21 cellular contexts compared by ENCODE assay signal in genomic region chr9:99181206-99181605, GRCh38. TPM values are rescaled to one million over a fixed set of nuclear protein-coding genes. Genes with fewer than 3 reads are reported as not detected.
DNase-seq lines count a peak whose midpoint lies in the region; ATAC-seq, FAIRE-seq and TF ChIP-seq lines count a peak whose summit lies in the region.
"Had no signal": no experiment of that assay in that cellular context is flagged by ENCODE, and none has a peak within 500 bp of the region (broad histone marks: within the 10 kb centered on the region; RNA-seq: fewer than 3 reads in every experiment).

No MANE protein-coding gene starts in this region.

- no peak overlapping the region for H3K27ac ChIP-seq in gastroesophageal sphincter
- H3K27ac ChIP-seq: suprapubic skin had no signal

- no peaks in the 10 kb centered on the region for H3K36me3 Mint-ChIP-seq in activated T-helper 17 cell treated with anti-CD3 and anti-CD28 coated beads, Interleukin-2, amount 50 U/mL, for 72 hours (ENCODE audit: low read depth)
- H3K36me3 Mint-ChIP-seq in memory B cell: no peaks in the 10 kb centered on the region
- H3K36me3 Mint-ChIP-seq: T-cell had no signal

- WGBS in gastroesophageal sphincter (ENCODE audit: low coverage in 1 of 2), 2 donors: 47 to 80% methylated on average over 1 to 2 of the region's 2 CpGs

- H3K36me3 ChIP-seq in gastroesophageal sphincter: no peaks in the 10 kb centered on the region
- H3K36me3 ChIP-seq: suprapubic skin had no signal

- no peak for TF ChIP-seq CTCF in AG10803 (conservative IDR thresholded peaks at IDR 0.05; ENCODE audit: low read length)
- no peak for TF ChIP-seq CTCF in gastroesophageal sphincter (IDR thresholded peaks at IDR 0.05)

- H3K9me3 Mint-ChIP-seq in activated T-helper 17 cell treated with anti-CD3 and anti-CD28 coated beads, Interleukin-2, amount 50 U/mL, for 72 hours: no peaks in the 10 kb centered on the region
- H3K9me3 Mint-ChIP-seq in memory B cell: no peaks in the 10 kb centered on the region
- H3K9me3 Mint-ChIP-seq: activated CD4-positive, alpha-beta memory T cell treated with anti-CD3 and anti-CD28 coated beads, Interleukin-2, amount 10 ng/mL, durations not matched to agents 7 days and 5 days; nephron; T-cell had no signal

- H3K4me3 ChIP-seq in AG10803 (ENCODE audit: low read length): no peak overlapping the region
- no peak overlapping the region for H3K4me3 ChIP-seq in gastroesophageal sphincter
- H3K4me3 ChIP-seq: suprapubic skin had no signal

- no peaks in the 10 kb centered on the region for H3K27me3 ChIP-seq in gastroesophageal sphincter
- H3K27me3 ChIP-seq: suprapubic skin had no signal

- TF ChIP-seq POLR2A in GM12892 (IDR thresholded peaks at IDR 0.05; ENCODE audit: low read depth, low read length) (no peak), gastroesophageal sphincter (IDR thresholded peaks at IDR 0.05) (no peak)

- peak; percentile 56 for FAIRE-seq in GM12892 (lab: Jason Lieb, UNC)
- FAIRE-seq: H1, small intestine had no signal

- peak; percentile 32 for DNase-seq in AG10803 (ENCODE audit: low read depth)
- no peak for DNase-seq in GM12892 (ENCODE audit: insufficient read length)
- DNase-seq in memory B cell (ENCODE audit: low spot score in 2 of 2): no peak
- no peak for DNase-seq in NCI-H1048 (lab: John Stamatoyannopoulos, UW)
- no peak for DNase-seq in head of caudate nucleus
- no peak for DNase-seq in NCI-H82 treated with DMSO at 0.1 percent for 48 hours (lab: John Stamatoyannopoulos, UW; ENCODE audit: unreplicated experiment)
- DNase-seq: left cardiac atrium; mesendoderm; NCI-H1436; NCI-H526; Right ventricle myocardium superior; small intestine; stimulated activated CD4-positive, alpha-beta T cell treated with anti-CD3 and anti-CD28 coated beads, Interleukin-4, amount 100 ng/mL, for 24 hours had no signal

- H3K27me3 Mint-ChIP-seq in activated T-helper 17 cell treated with anti-CD3 and anti-CD28 coated beads, Interleukin-2, amount 50 U/mL, for 72 hours: no peaks in the 10 kb centered on the region
- no peaks in the 10 kb centered on the region for H3K27me3 Mint-ChIP-seq in memory B cell
- H3K27me3 Mint-ChIP-seq: activated CD4-positive, alpha-beta memory T cell treated with anti-CD3 and anti-CD28 coated beads, Interleukin-2, amount 10 ng/mL, durations not matched to agents 7 days and 5 days; progenitor cell of endocrine pancreas; T-cell had no signal

- peak overlapping the region; percentile 66 for H3K4me3 Mint-ChIP-seq in activated T-helper 17 cell treated with anti-CD3 and anti-CD28 coated beads, Interleukin-2, amount 50 U/mL, for 72 hours
- H3K4me3 Mint-ChIP-seq in memory B cell: no peak overlapping the region
- H3K4me3 Mint-ChIP-seq: activated CD4-positive, alpha-beta memory T cell treated with anti-CD3 and anti-CD28 coated beads, Interleukin-2, amount 10 ng/mL, durations not matched to agents 7 days and 5 days; nephron; T-cell had no signal

- no peak for TF ChIP-seq EP300 in gastroesophageal sphincter (IDR thresholded peaks at IDR 0.05)

- peaks cover 29% of the 10 kb centered on the region for H3K4me1 Mint-ChIP-seq in activated T-helper 17 cell treated with anti-CD3 and anti-CD28 coated beads, Interleukin-2, amount 50 U/mL, for 72 hours
- peaks cover 23% of the 10 kb centered on the region for H3K4me1 Mint-ChIP-seq in memory B cell

- H3K27ac Mint-ChIP-seq in activated T-helper 17 cell treated with anti-CD3 and anti-CD28 coated beads, Interleukin-2, amount 50 U/mL, for 72 hours: peak overlapping the region; percentile 82
- peak overlapping the region; percentile 92 for H3K27ac Mint-ChIP-seq in memory B cell
- H3K27ac Mint-ChIP-seq: activated CD4-positive, alpha-beta memory T cell treated with anti-CD3 and anti-CD28 coated beads, Interleukin-2, amount 10 ng/mL, durations not matched to agents 7 days and 5 days; progenitor cell of endocrine pancreas; T-cell had no signal

- intact Hi-C loops in head of caudate nucleus (cut with DNase I): no loop called here

- H3K9me3 ChIP-seq in gastroesophageal sphincter: no peaks in the 10 kb centered on the region
- H3K9me3 ChIP-seq: suprapubic skin had no signal

- no peak for ATAC-seq in activated T-helper 17 cell treated with anti-CD3 and anti-CD28 coated beads, Interleukin-2, amount 50 U/mL, for 72 hours (replicated peaks)
- ATAC-seq in memory B cell (ENCODE audit: low read depth) (no peak), gastroesophageal sphincter (no peak)
- ATAC-seq: left cardiac atrium had no signal

- peaks cover 0 to 14% (median 5%) of the 10 kb centered on the region in 3 donors for H3K4me1 ChIP-seq in gastroesophageal sphincter

RNA-seq across cellular contexts. Expression of gene ALG2, which starts 40.5 kb away (rescaled TPM):
- 25.3 TPM for polyA plus RNA-seq in GM12892 (2012; ENCODE audit: missing spikeins)
- total RNA-seq in activated T-helper 17 cell treated with anti-CD3 and anti-CD28 coated beads, Interleukin-2, amount 50 U/mL, for 72 hours: 10 to 100 TPM; 26.5 to 28.3 TPM
- 10 to 100 TPM; 21.9 to 32.3 (median 25.4) TPM for total RNA-seq in gastroesophageal sphincter

RNA-seq across cellular contexts. Expression of gene SEC61B, which starts 40.9 kb away (rescaled TPM):
- 245 TPM for polyA plus RNA-seq in GM12892 (2012; ENCODE audit: missing spikeins)
- total RNA-seq in activated T-helper 17 cell treated with anti-CD3 and anti-CD28 coated beads, Interleukin-2, amount 50 U/mL, for 72 hours: 100 to 1,000 TPM in 1 of 2 donors, 10 to 100 TPM in 1; 80.0 to 128 TPM
- 10 to 100 TPM; 62.5 to 84.0 (median 73.5) TPM for total RNA-seq in gastroesophageal sphincter
